ENCODE assay signal across 8 cellular contexts in genomic region chr18:32092422-32093105, GRCh38. TPM values are rescaled to one million over a fixed set of nuclear protein-coding genes. Genes with fewer than 3 reads are reported as not detected.
A peak's percentile ranks its signal among the peaks of the same experiment; 100 is the strongest.
DNase-seq lines count a peak whose midpoint lies in the region; ATAC-seq and TF ChIP-seq lines count a peak whose summit lies in the region.

No MANE protein-coding gene starts in this region.

- WGBS in SK-N-SH (ENCODE audit: low lambda C conversion rate), result 6% methylated on average over 10 of the region's 77 CpGs
- WGBS in thymus, result under 1% methylated on average over 77 of the region's 77 CpGs

- peak overlapping the region; percentile 98 for H3K4me3 Mint-ChIP-seq in activated naive CD8-positive, alpha-beta T cell
- H3K4me3 Mint-ChIP-seq in osteocyte (ENCODE audit: unreplicated experiment), result peak overlapping the region; percentile 93

- H3K9me2 ChIP-seq in SK-N-SH, result no peaks in the 10 kb centered on the region

- H3K27me3 Mint-ChIP-seq in activated naive CD8-positive, alpha-beta T cell, result no peaks in the 10 kb centered on the region
- H3K27me3 Mint-ChIP-seq in osteocyte (ENCODE audit: unreplicated experiment), result no peaks in the 10 kb centered on the region

- H3K4me1 ChIP-seq in SK-N-SH (ENCODE audit: control insufficient read depth in 1 of 2, insufficient read depth in 2 of 2, low read depth in 1 of 2, low read length in 1 of 2), result peaks cover 5 to 9% of the 10 kb centered on the region in 2 experiments; a peak in 3 of 4 replicates
- H3K4me1 ChIP-seq in thymus (ENCODE audit: control insufficient read depth, insufficient read depth, low read length), result peaks cover 16% of the 10 kb centered on the region

- CTCF ChIA-PET in GM10248 (lab: Yijun Ruan, JAX) (interaction anchor here (0.9 to 1.3 kb wide), 3 partner anchors 12 to 20 kb away, joined by 3 to 5 read pairs (median 4); no protein-coding TSS in a partner anchor), SK-N-SH (lab: Yijun Ruan, JAX) (interaction anchor here (1.3 kb wide), 1 partner anchor 13 kb away, joined by 4 read pairs; no protein-coding TSS in a partner anchor)

- H4K20me1 ChIP-seq in SK-N-SH (ENCODE audit: insufficient read depth), result peaks cover 9% of the 10 kb centered on the region

- peak overlapping the region; percentile 74 for H2AFZ ChIP-seq in SK-N-SH (ENCODE audit: low read depth)

- peaks cover 50% of the 10 kb centered on the region for H3K79me2 ChIP-seq in SK-N-SH (ENCODE audit: insufficient read depth)

- peak; percentile 99 for DNase-seq in GM10248 (ENCODE audit: extremely low spot score)
- peak; percentile 99 for DNase-seq in NCI-H1092 (lab: John Stamatoyannopoulos, UW)
- peak; percentile 100 for DNase-seq in SK-N-SH
- peak; percentile 95 to 100 (median 100) for DNase-seq in head of caudate nucleus
- DNase-seq in osteocyte (ENCODE audit: extremely low spot score, unreplicated experiment), result peak; percentile 100

- TF ChIP-seq CTCF in GM10248 (IDR thresholded peaks at IDR 0.05; ENCODE audit: control extremely low read depth, extremely low read depth, low read depth, missing control alignments), result no peak
- TF ChIP-seq CTCF in SK-N-SH (IDR thresholded peaks at IDR 0.05), result no peak
- no peak for TF ChIP-seq CTCF in osteocyte (IDR thresholded peaks at IDR 0.05)

- peak; percentile 87 for ATAC-seq in HG02610 (IDR thresholded peaks at IDR 0.05; ENCODE audit: unreplicated experiment)

- no peaks in the 10 kb centered on the region for H3K27me3 ChIP-seq in SK-N-SH (ENCODE audit: insufficient read depth)
- no peaks in the 10 kb centered on the region for H3K27me3 ChIP-seq in thymus (ENCODE audit: control insufficient read depth, insufficient read depth)

- intact Hi-C loops in head of caudate nucleus (cut with DNase I), result loop anchor here (5.0 kb wide), 2 partner anchors 70 to 150 kb away; partner anchors contain the start of gene TRAPPC8

- H3K27ac Mint-ChIP-seq in activated naive CD8-positive, alpha-beta T cell, result peak overlapping the region; percentile 98
- peak overlapping the region; percentile 98 for H3K27ac Mint-ChIP-seq in osteocyte (ENCODE audit: unreplicated experiment)

- TF ChIP-seq RAD21 in SK-N-SH (IDR thresholded peaks at IDR 0.05; ENCODE audit: low read length), result no peak

- H3K36me3 ChIP-seq in SK-N-SH (replicated peaks in 1 of 2; ENCODE audit: control insufficient read depth in 1 of 2, insufficient read depth in 2 of 2, low read length in 1 of 2) (peaks cover 3 to 8% of the 10 kb centered on the region in 2 experiments), thymus (ENCODE audit: control insufficient read depth, insufficient read depth) (peaks cover 8% of the 10 kb centered on the region)

- peak overlapping the region; percentile 98 for H3K9ac ChIP-seq in SK-N-SH

- no peaks in the 10 kb centered on the region for H3K9me3 Mint-ChIP-seq in activated naive CD8-positive, alpha-beta T cell (ENCODE audit: low read depth)
- no peaks in the 10 kb centered on the region for H3K9me3 Mint-ChIP-seq in osteocyte (ENCODE audit: unreplicated experiment)

- H3K9me3 ChIP-seq in SK-N-SH (no peaks in the 10 kb centered on the region), thymus (ENCODE audit: control insufficient read depth) (no peaks in the 10 kb centered on the region)

- H3K36me3 Mint-ChIP-seq in activated naive CD8-positive, alpha-beta T cell, result peaks cover 18% of the 10 kb centered on the region
- peaks cover 10% of the 10 kb centered on the region for H3K36me3 Mint-ChIP-seq in osteocyte (ENCODE audit: unreplicated experiment)

- TF ChIP-seq EP300 in SK-N-SH (IDR thresholded peaks at IDR 0.05; ENCODE audit: borderline replicate concordance in 1 of 2, low read depth in 1 of 2, low read length in 1 of 2), result no peak

- H3K27ac ChIP-seq in SK-N-SH (ENCODE audit: low read depth in 2 of 2, low read length in 1 of 2) (peak overlapping the region; percentile 80 to 98), thymus (ENCODE audit: low read depth) (peak overlapping the region; percentile 99)

- H3K4me3 ChIP-seq in SK-N-SH (ENCODE audit: low read depth in 2 of 2, low read length in 1 of 2) (peak overlapping the region; percentile 82 to 95), thymus (ENCODE audit: low read length) (peak overlapping the region; percentile 89)

- H3F3A ChIP-seq in SK-N-SH (replicated peaks; ENCODE audit: insufficient read depth), result peaks cover 17% of the 10 kb centered on the region

- peaks cover 45% of the 10 kb centered on the region for H3K4me1 Mint-ChIP-seq in activated naive CD8-positive, alpha-beta T cell (ENCODE audit: low read depth)
- peaks cover 30% of the 10 kb centered on the region for H3K4me1 Mint-ChIP-seq in osteocyte (ENCODE audit: unreplicated experiment)

- POLR2A ChIA-PET in GM10248 (lab: Yijun Ruan, JAX), result interaction anchor here (1.5 kb wide), 1 partner anchor 150 kb away, joined by 6 read pairs; the partner anchor contains the start of gene TRAPPC8
- POLR2A ChIA-PET in SK-N-SH (lab: Yijun Ruan, JAX), result interaction anchor here (0.9 to 1.0 kb wide), 2 partner anchors 19 to 39 kb away, joined by 3 read pairs; no protein-coding TSS in a partner anchor

- H3K4me2 ChIP-seq in SK-N-SH, result peak overlapping the region; percentile 99

TF ChIP-seq in SK-N-SH, 30 proteins besides CTCF, POLR2A, EP300 and RAD21 (continues in another document):
- TF ChIP-seq YY1 (IDR thresholded peaks at IDR 0.05; ENCODE audit: low read depth) (no peak), MXI1 (IDR thresholded peaks at IDR 0.05; ENCODE audit: low read depth, low read length) (peak; percentile 85), RXRA (IDR thresholded peaks at IDR 0.05; ENCODE audit: borderline replicate concordance, low read depth) (no peak), NRF1 (IDR thresholded peaks at IDR 0.05; ENCODE audit: low read depth, low read length) (peak; percentile 47; the same call in 1 of the 2 replicates), TCF12 (IDR thresholded peaks at IDR 0.05) (no peak), MAX (IDR thresholded peaks at IDR 0.05; ENCODE audit: low read depth) (peak; percentile 78), SIN3A (IDR thresholded peaks at IDR 0.05; ENCODE audit: borderline replicate concordance, low read depth, low read length) (peak; percentile 55; the same call in 1 of the 2 replicates), JUND (IDR thresholded peaks at IDR 0.05) (no peak), NFIC (IDR thresholded peaks at IDR 0.05; ENCODE audit: borderline replicate concordance) (no peak), FOXJ3 (CRISPR knock-in tag; IDR thresholded peaks at IDR 0.05) (no peak), TAF1 (IDR thresholded peaks at IDR 0.05; ENCODE audit: borderline replicate concordance, low read depth, low read length) (0 out of 2 replicates have a peak, but pooled peaks have one; percentile 26), POLR2AphosphoS5 (IDR thresholded peaks at IDR 0.05; ENCODE audit: low read depth, low read length) (peak; percentile 41; the same call in 1 of the 2 replicates), GATA2 (CRISPR knock-in tag; IDR thresholded peaks at IDR 0.05) (no peak), ELF1 (IDR thresholded peaks at IDR 0.05) (no peak), SMC3 (IDR thresholded peaks at IDR 0.05; ENCODE audit: low read depth, low read length) (no peak), CHD2 (IDR thresholded peaks at IDR 0.05; ENCODE audit: low read length, partially characterized antibody) (peak; percentile 86)
- TF ChIP-seq, protein P1, sequence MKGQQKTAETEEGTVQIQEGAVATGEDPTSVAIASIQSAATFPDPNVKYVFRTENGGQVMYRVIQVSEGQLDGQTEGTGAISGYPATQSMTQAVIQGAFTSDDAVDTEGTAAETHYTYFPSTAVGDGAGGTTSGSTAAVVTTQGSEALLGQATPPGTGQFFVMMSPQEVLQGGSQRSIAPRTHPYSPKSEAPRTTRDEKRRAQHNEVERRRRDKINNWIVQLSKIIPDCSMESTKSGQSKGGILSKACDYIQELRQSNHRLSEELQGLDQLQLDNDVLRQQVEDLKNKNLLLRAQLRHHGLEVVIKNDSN (IDR thresholded peaks at IDR 0.05; ENCODE audit: borderline replicate concordance, low read depth), result no peak
- TF ChIP-seq, protein P2, sequence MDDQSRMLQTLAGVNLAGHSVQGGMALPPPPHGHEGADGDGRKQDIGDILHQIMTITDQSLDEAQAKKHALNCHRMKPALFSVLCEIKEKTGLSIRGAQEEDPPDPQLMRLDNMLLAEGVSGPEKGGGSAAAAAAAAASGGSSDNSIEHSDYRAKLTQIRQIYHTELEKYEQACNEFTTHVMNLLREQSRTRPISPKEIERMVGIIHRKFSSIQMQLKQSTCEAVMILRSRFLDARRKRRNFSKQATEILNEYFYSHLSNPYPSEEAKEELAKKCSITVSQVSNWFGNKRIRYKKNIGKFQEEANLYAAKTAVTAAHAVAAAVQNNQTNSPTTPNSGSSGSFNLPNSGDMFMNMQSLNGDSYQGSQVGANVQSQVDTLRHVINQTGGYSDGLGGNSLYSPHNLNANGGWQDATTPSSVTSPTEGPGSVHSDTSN (IDR thresholded peaks at IDR 0.05), result no peak

RNA-seq across cellular contexts. Expression of gene RNF138, which starts 0.9 kb away (rescaled TPM):
- 17.6 and 22.3 TPM in 2 replicates for polyA plus RNA-seq in SK-N-SH (2012; rRNA removed)
- 18.5 and 20.9 TPM in 2 replicates for polyA plus RNA-seq in SK-N-SH (2012; cell fraction: cytosol; rRNA removed)
- polyA plus RNA-seq in SK-N-SH (2012; cell fraction: nucleus; rRNA removed), result 13.2 and 14.4 TPM in 2 replicates
- 19.1 and 19.7 TPM in 2 replicates for total RNA-seq in osteocyte
- 39.8 TPM for polyA plus RNA-seq in thymus

Comparison
In these comparisons a context has a peak if more than half of its experiments do, and no peak if none do; other contexts are left out.
1. Peak in every context shown above with its lines: DNase-seq, ATAC-seq, H3K4me3 ChIP-seq and H3K27ac ChIP-seq.